In genomic region chr10:52539463-52539862, GRCh38 we compare ENCODE assay signal across 14 cellular contexts.
DNase-seq lines count a peak whose midpoint lies in the region; ATAC-seq, FAIRE-seq and TF ChIP-seq lines count a peak whose summit lies in the region.
"Had no signal": no experiment of that assay in that cellular context is flagged by ENCODE, and none has a peak within 500 bp of the region (broad histone marks: within the 10 kb centered on the region; RNA-seq: fewer than 3 reads in every experiment).

No MANE protein-coding gene starts in this region.

- in situ Hi-C loops in Caki2 (cut with HindIII; ENCODE audit: low pct_unique_long_range_greater_than_20kb, low sequenced_read_pairs) = no loop called here

- no peak for TF ChIP-seq CTCF in PC-3 (conservative IDR thresholded peaks at IDR 0.05; ENCODE audit: low read depth, low read length)
- TF ChIP-seq CTCF in H1 (IDR thresholded peaks at IDR 0.05; ENCODE audit: control extremely low read depth in 1 of 3, insufficient read depth in 1 of 3, low read depth in 1 of 3, low read length in 3 of 3) = no peak

- H3K4me3 ChIP-seq in PC-3 (ENCODE audit: low read length) = peak overlapping the region; percentile 8
- no peak overlapping the region for H3K4me3 ChIP-seq in H1 (ENCODE audit: extremely low read depth in 1 of 4, insufficient read depth in 2 of 4, low read depth in 3 of 4, low read length in 4 of 4)
- H3K4me3 ChIP-seq: cardiac muscle cell, K562 had no signal

- no peaks in the 10 kb centered on the region for H4K20me1 ChIP-seq in PC-3 (ENCODE audit: low read length)
- H4K20me1 ChIP-seq in H1 (replicated peaks in 1 of 2; ENCODE audit: control insufficient read depth in 1 of 2, insufficient read depth in 2 of 2, low read length in 2 of 2) = no peaks in the 10 kb centered on the region

- H2AK5ac ChIP-seq in H1 (ENCODE audit: low read depth, low read length) = no peak overlapping the region

- no peak overlapping the region for H3K23ac ChIP-seq in H1 (ENCODE audit: insufficient read length)

- POLR2A ChIA-PET in PC-3 (lab: Charles Lee; ENCODE audit: unreplicated experiment) = no interaction called here
- POLR2A ChIA-PET in H1 (lab: Charles Lee; ENCODE audit: partially characterized antibody) = no interaction called here

- H3K56ac ChIP-seq in H1 (replicated peaks; ENCODE audit: insufficient read length, low read depth, low read length) = no peak overlapping the region

- 93% methylated on average over 2 of the region's 2 CpGs; no CpG with 5 or more reads in 1 of the 2 experiments for WGBS in H1 (ENCODE audit: extremely low coverage in 1 of 2, insufficient coverage in 1 of 2, insufficient read length in 1 of 2, insufficient replicate concordance in 2 of 2, low coverage in 1 of 2, low lambda C conversion rate in 2 of 2, missing lambda C conversion rate in 1 of 2), 2 experiments

- H3K9me3 ChIP-seq in PC-3 (ENCODE audit: low read length) (no peaks in the 10 kb centered on the region), H1 (ENCODE audit: insufficient read depth in 2 of 2, low read depth in 1 of 2, low read length in 1 of 2) (no peaks in the 10 kb centered on the region)

- no peak overlapping the region for H2BK5ac ChIP-seq in H1 (ENCODE audit: low read depth, low read length)

- no peak for FAIRE-seq in H1 (lab: Jason Lieb, UNC)
- FAIRE-seq: K562 had no signal

- DNase-seq in Caki2 (ENCODE audit: low read depth) (peak; percentile 6), PC-3 (peak; percentile 100), H1 (ENCODE audit: low read depth in 1 of 2, low spot score in 2 of 2) (no peak), myocyte (ENCODE audit: low read depth) (peak; percentile 27), NCI-H187 (lab: John Stamatoyannopoulos, UW) (no peak), cerebellar nuclear complex (lab: John Stamatoyannopoulos, UW) (no peak)
- DNase-seq in stimulated activated CD4-positive, alpha-beta T cell treated with anti-CD3 and anti-CD28 coated beads, Interleukin-4, amount 100 ng/mL, for 24 hours = no peak
- DNase-seq: activated CD4-positive, alpha-beta T cell treated with anti-CD3 and anti-CD28 coated beads, Interleukin-2, amount 10 ng/mL, durations not matched to agents 24 days and 14 days; NCI-H524; occipital lobe; stimulated activated CD4-positive, alpha-beta T cell treated with anti-CD3 and anti-CD28 coated beads, Interleukin-12 subunit alpha, Interleukin-12 subunit beta, amount 100 ng/mL, for 4 hours had no signal

- CTCF ChIA-PET in PC-3 (lab: Charles Lee) = no interaction called here
- CTCF ChIA-PET in H1 (lab: Charles Lee; ENCODE audit: partially characterized antibody) = no interaction called here

- H2AFZ ChIP-seq in PC-3 (ENCODE audit: low read length) = 0 out of 2 replicates have a peak overlapping the region, but pooled peaks have one; percentile 1
- no peak overlapping the region for H2AFZ ChIP-seq in H1 (ENCODE audit: low read length)

- no peak overlapping the region for H3K4ac ChIP-seq in H1 (replicated peaks; ENCODE audit: insufficient read length, low read depth, low read length)

- H3F3A ChIP-seq in PC-3 (ENCODE audit: low read length, unreplicated experiment) = no peaks in the 10 kb centered on the region

- H3K79me1 ChIP-seq in H1 (ENCODE audit: low read depth, low read length) = no peaks in the 10 kb centered on the region

- H3K27ac ChIP-seq in PC-3 (ENCODE audit: low read length) = peak overlapping the region; percentile 4; the same call in 1 of the 2 replicates
- H3K27ac ChIP-seq in H1 (ENCODE audit: low read depth, low read length) = no peak overlapping the region
- H3K27ac ChIP-seq: cardiac muscle cell had no signal

- H3K23me2 ChIP-seq in H1 (ENCODE audit: low read depth, low read length) = no peaks in the 10 kb centered on the region

- intact Hi-C loops in PC-3 (cut with micrococcal nuclease) = no loop called here

- H3K4me1 ChIP-seq in PC-3 (ENCODE audit: insufficient read depth, low read length) = peaks cover 33% of the 10 kb centered on the region
- H3K4me1 ChIP-seq in H1 (replicated peaks in 1 of 4; ENCODE audit: control insufficient read depth in 3 of 4, insufficient read depth in 4 of 4, low read length in 3 of 4) = no peaks in the 10 kb centered on the region

- H4K8ac ChIP-seq in H1 (ENCODE audit: extremely low read depth, insufficient read depth, low read length) = no peak overlapping the region

- 0 out of 2 replicates have a peak overlapping the region, but pooled peaks have one; percentile 61 for H2BK15ac ChIP-seq in H1 (ENCODE audit: low read length)

- H3K79me2 ChIP-seq in PC-3 (ENCODE audit: low read length) = no peaks in the 10 kb centered on the region
- H3K79me2 ChIP-seq in H1 (ENCODE audit: control insufficient read depth in 1 of 2, insufficient read depth in 2 of 2, low read length in 2 of 2) = no peaks in the 10 kb centered on the region

- H3K18ac ChIP-seq in H1 (ENCODE audit: extremely low read depth, low read length) = no peak overlapping the region

- no peak for TF ChIP-seq RAD21 in H1 (IDR thresholded peaks at IDR 0.05 in 1 of 2, conservative IDR thresholded peaks at IDR 0.05 in 1 of 2; ENCODE audit: low read depth in 2 of 2, low read length in 2 of 2)

- no peak overlapping the region; the same call in 1 of the 2 replicates for H2BK12ac ChIP-seq in H1 (ENCODE audit: low read depth, low read length)

- no peak overlapping the region for H4K5ac ChIP-seq in H1 (ENCODE audit: insufficient read length, low read depth, low read length)

- H3K4me2 ChIP-seq in PC-3 (ENCODE audit: low read length) (peak overlapping the region; percentile 49), H1 (ENCODE audit: insufficient read depth in 1 of 2, low read depth in 2 of 2, low read length in 2 of 2) (no peak overlapping the region)

- ATAC-seq in PC-3 = peak; percentile 95
- ATAC-seq in HG02759 (IDR thresholded peaks at IDR 0.05; ENCODE audit: unreplicated experiment) = no peak
- ATAC-seq: K562 had no signal

- H3K9me2 ChIP-seq in PC-3 (replicated peaks; ENCODE audit: low read length) = no peaks in the 10 kb centered on the region

- TF ChIP-seq EP300 in H1 (IDR thresholded peaks at IDR 0.05; ENCODE audit: borderline replicate concordance in 1 of 2, low read depth in 2 of 2, low read length in 2 of 2) = no peak

- H3K9ac ChIP-seq in PC-3 (ENCODE audit: low read length) (no peak overlapping the region), H1 (replicated peaks in 1 of 4; ENCODE audit: extremely low read depth in 1 of 4, low read depth in 3 of 4, low read length in 3 of 4) (no peak overlapping the region)

- no peak overlapping the region for H2BK20ac ChIP-seq in H1 (ENCODE audit: low read length)

- no TSS peak for BruUV-seq in PC-3 (replicated peaks; lab: Mats Ljungman, UMichigan)

- H2BK120ac ChIP-seq in H1 (replicated peaks; ENCODE audit: low read depth, low read length) = no peak overlapping the region

- no peaks in the 10 kb centered on the region for H3K27me3 ChIP-seq in PC-3 (ENCODE audit: low read length)
- H3K27me3 ChIP-seq in H1 (replicated peaks in 1 of 4; ENCODE audit: control insufficient read depth in 3 of 4, extremely low read depth in 1 of 4, insufficient read depth in 3 of 4, low read length in 3 of 4) = no peaks in the 10 kb centered on the region
- H3K27me3 ChIP-seq: cardiac muscle cell had no signal

- no peaks in the 10 kb centered on the region for H3K36me3 ChIP-seq in PC-3 (ENCODE audit: low read depth, low read length)
- H3K36me3 ChIP-seq in H1 (ENCODE audit: control insufficient read depth in 2 of 4, insufficient read depth in 4 of 4, low read length in 3 of 4) = no peaks in the 10 kb centered on the region
- H3K36me3 ChIP-seq: cardiac muscle cell had no signal

- no peak overlapping the region for H4K91ac ChIP-seq in H1 (replicated peaks; ENCODE audit: insufficient read length, low read length)

- H3K14ac ChIP-seq in H1 (ENCODE audit: insufficient read length) = no peak overlapping the region

- no peak for TF ChIP-seq POLR2A in H1 (IDR thresholded peaks at IDR 0.05; ENCODE audit: control extremely low read depth in 1 of 2, low read depth in 2 of 2, low read length in 2 of 2)

TF ChIP-seq in H1, 55 proteins besides CTCF, POLR2A, EP300 and RAD21:
- no peak for TF ChIP-seq CBX5 (IDR thresholded peaks at IDR 0.05; ENCODE audit: low read depth, low read length)
- peak; percentile 83 for TF ChIP-seq JUND (IDR thresholded peaks at IDR 0.05; ENCODE audit: low read length)
- TF ChIP-seq TEAD4 (IDR thresholded peaks at IDR 0.05; ENCODE audit: low read depth, low read length) = peak; percentile 39; the same call in 1 of the 2 replicates

Comparison
In these comparisons a context has a peak if more than half of its experiments do, and no peak if none do; other contexts are left out.
1. DNase-seq: peak in Caki2 (single experiment), PC-3 (single experiment) and myocyte (single experiment); none in H1 (0 of 2), NCI-H187 (0 of 2), cerebellar nuclear complex (0 of 2) and stimulated activated CD4-positive, alpha-beta T cell treated with anti-CD3 and anti-CD28 coated beads, Interleukin-4, amount 100 ng/mL, for 24 hours (single experiment).